Comparison of ENCODE assay signal across 8 cellular contexts in genomic region chr1:185559684-185560310, GRCh38.
A peak's percentile ranks its signal among the peaks of the same experiment; 100 is the strongest.
DNase-seq lines count a peak whose midpoint lies in the region; ATAC-seq and TF ChIP-seq lines count a peak whose summit lies in the region.

No MANE protein-coding gene starts in this region.

- TF ChIP-seq CTCF in 22Rv1 (IDR thresholded peaks at IDR 0.05) (peak; percentile 56), GM12865 (IDR thresholded peaks at IDR 0.05; ENCODE audit: insufficient read depth, low read depth, low read length, missing control alignments) (peak; percentile 58), LNCaP clone FGC (IDR thresholded peaks at IDR 0.05; ENCODE audit: control insufficient read depth, extremely low read depth, insufficient read depth) (peak; percentile 61), WTC11 (IDR thresholded peaks at IDR 0.05) (no peak), neural crest cell (conservative IDR thresholded peaks at IDR 0.05) (peak; percentile 30), nephron progenitor cell (IDR thresholded peaks at IDR 0.05) (no peak)

- H3K36me3 Mint-ChIP-seq in WTC11: no peaks in the 10 kb centered on the region
- H3K36me3 Mint-ChIP-seq in neural crest cell (ENCODE audit: low read depth): no peaks in the 10 kb centered on the region
- no peaks in the 10 kb centered on the region for H3K36me3 Mint-ChIP-seq in nephron progenitor cell (ENCODE audit: low read depth)

- H3K9me3 Mint-ChIP-seq in WTC11 (no peaks in the 10 kb centered on the region), neural crest cell (no peaks in the 10 kb centered on the region), nephron progenitor cell (no peaks in the 10 kb centered on the region)

- H3K27ac Mint-ChIP-seq in WTC11 (no peak overlapping the region), neural crest cell (ENCODE audit: unreplicated experiment) (no peak overlapping the region), nephron progenitor cell (no peak overlapping the region)

- CTCF ChIA-PET in HEK293T (lab: Yijun Ruan, JAX) (interaction anchor here (1.0 to 1.5 kb wide), 3 partner anchors 10 to 110 kb away, joined by 3 to 5 read pairs (median 4); no protein-coding TSS in a partner anchor), WTC11 (lab: Charles Lee) (interaction anchor here (0.6 to 2.4 kb wide), 30 partner anchors 10 to 1820 kb away, joined by 3 to 31 read pairs (median 4); partner anchors contain the start of gene IVNS1ABP)

- H3K4me1 Mint-ChIP-seq in WTC11 (peaks cover 10% of the 10 kb centered on the region), neural crest cell (no peaks in the 10 kb centered on the region), nephron progenitor cell (no peaks in the 10 kb centered on the region)

- H3K4me3 ChIP-seq in GM12865 (ENCODE audit: low read depth, low read length) (no peak overlapping the region), LNCaP clone FGC (ENCODE audit: low read depth, low read length) (no peak overlapping the region)

- H3K27me3 Mint-ChIP-seq in WTC11 (ENCODE audit: low read depth) (no peaks in the 10 kb centered on the region), neural crest cell (ENCODE audit: low read depth) (no peaks in the 10 kb centered on the region), nephron progenitor cell (ENCODE audit: low read depth, poor library complexity) (peaks cover 3% of the 10 kb centered on the region)

- DNase-seq in GM12865 (ENCODE audit: low read depth) (peak; percentile 92), HEK293T (ENCODE audit: extremely low spot score) (peak; percentile 44), LNCaP clone FGC (ENCODE audit: low read depth) (peak; percentile 14), WTC11 (ENCODE audit: low spot score) (peak; percentile 58), erythroblast (lab: John Stamatoyannopoulos, UW) (peak; percentile 54 to 58), neural crest cell (ENCODE audit: low read depth, low spot score) (no peak), nephron progenitor cell (no peak)

- H3K27ac ChIP-seq in 22Rv1: no peak overlapping the region

- H3K4me3 Mint-ChIP-seq in WTC11 (no peak overlapping the region), neural crest cell (no peak overlapping the region), nephron progenitor cell (no peak overlapping the region)

- no peak for TF ChIP-seq POLR2A in erythroblast (IDR thresholded peaks at IDR 0.05; ENCODE audit: low read length)

- POLR2A ChIA-PET in HEK293T (lab: Yijun Ruan, JAX) (no interaction called here), WTC11 (lab: Charles Lee) (no interaction called here)

- peak; percentile 100 for ATAC-seq in WTC11

TF ChIP-seq in HEK293T, 16 proteins besides CTCF, POLR2A, EP300 and RAD21:
- TF ChIP-seq ELF4 (IDR thresholded peaks at IDR 0.05): no peak
- no peak for TF ChIP-seq SUZ12 (IDR thresholded peaks at IDR 0.05)
- TF ChIP-seq LEF1 (IDR thresholded peaks at IDR 0.05; ENCODE audit: borderline replicate concordance): no peak
- no peak for TF ChIP-seq NFRKB (IDR thresholded peaks at IDR 0.05)
- TF ChIP-seq BHLHE40 (IDR thresholded peaks at IDR 0.05; ENCODE audit: borderline replicate concordance): no peak
- TF ChIP-seq L3MBTL2 (conservative IDR thresholded peaks at IDR 0.05): no peak
- no peak for TF ChIP-seq ARNT (IDR thresholded peaks at IDR 0.05)
- no peak for TF ChIP-seq ZNF384 (IDR thresholded peaks at IDR 0.05)
- TF ChIP-seq FOXM1 (IDR thresholded peaks at IDR 0.05; ENCODE audit: borderline replicate concordance): no peak
- TF ChIP-seq FOXK2 (IDR thresholded peaks at IDR 0.05): no peak
- TF ChIP-seq CTBP1 (IDR thresholded peaks at IDR 0.05; ENCODE audit: borderline replicate concordance): no peak
- no peak for TF ChIP-seq PKNOX1 (IDR thresholded peaks at IDR 0.05)
- no peak for TF ChIP-seq TARDBP (IDR thresholded peaks at IDR 0.05)
- no peak for TF ChIP-seq FOXA1 (IDR thresholded peaks at IDR 0.05)
TF ChIP-seq in HEK293T: peak in this region for 0.

TF ChIP-seq in WTC11, 78 proteins besides CTCF, POLR2A, EP300 and RAD21:
- no peak for TF ChIP-seq TCF7 (CRISPR knock-in tag; IDR thresholded peaks at IDR 0.05; ENCODE audit: low read depth)
- TF ChIP-seq ZBTB21 (CRISPR knock-in tag; IDR thresholded peaks at IDR 0.05; ENCODE audit: borderline replicate concordance): no peak
- no peak for TF ChIP-seq E2F4 (CRISPR knock-in tag; IDR thresholded peaks at IDR 0.05; ENCODE audit: borderline replicate concordance, low read depth)
TF ChIP-seq in WTC11: peak in this region for 0.

Comparison
In these comparisons a context has a peak if more than half of its experiments do, and no peak if none do; other contexts are left out.
1. CTCF ChIP-seq: peak in 22Rv1 (single experiment), GM12865 (single experiment), LNCaP clone FGC (single experiment) and neural crest cell (single experiment); none in WTC11 (single experiment) and nephron progenitor cell (single experiment).
2. DNase-seq: peak in GM12865 (single experiment), HEK293T (single experiment), LNCaP clone FGC (single experiment), WTC11 (single experiment) and erythroblast (2 of 2); none in neural crest cell (single experiment) and nephron progenitor cell (single experiment).